8 cellular contexts compared by ENCODE assay signal in genomic region chr13:42271337-42272114, GRCh38. TPM values are rescaled to one million over a fixed set of nuclear protein-coding genes. Genes with fewer than 3 reads are reported as not detected.
DNase-seq lines count a peak whose midpoint lies in the region; ATAC-seq and TF ChIP-seq lines count a peak whose summit lies in the region.

No MANE protein-coding gene starts in this region.

- POLR2A ChIA-PET in activated B cell treated with CpG ODN at 0.5 μM for 24 hours (lab: Charles Lee) = interaction anchor here (0.5 to 2.6 kb wide), 17 partner anchors 8 to 1608 kb away, joined by 3 to 47 read pairs (median 3); partner anchors contain the start of genes CCDC122, EPSTI1, KBTBD7 and LACC1

- peak; percentile 81 for ATAC-seq in HG03175 (IDR thresholded peaks at IDR 0.05; ENCODE audit: unreplicated experiment)
- peak; percentile 83 for ATAC-seq in activated B cell treated with CpG ODN at 0.5 μM for 24 hours (ENCODE audit: low read depth)

- H3K27ac Mint-ChIP-seq in activated B cell treated with CpG ODN at 0.5 μM for 24 hours = peak overlapping the region; percentile 97

- intact Hi-C loops in activated B cell treated with CpG ODN at 0.5 μM for 24 hours (cut with micrococcal nuclease) = loop anchor here (1.0 to 10.0 kb wide), 16 partner anchors 106 to 2003 kb away; partner anchors contain the start of genes CCDC122, ELF1, KBTBD6 and LACC1

- DNase-seq in AG08396 (ENCODE audit: low spot score) (peak; percentile 96), NCI-H2227 treated with DMSO at 0.1 percent for 48 hours (lab: John Stamatoyannopoulos, UW) (peak; percentile 97), activated B cell treated with CpG ODN at 0.5 μM for 24 hours (peak; percentile 85), inferior parietal cortex (ENCODE audit: extremely low spot score) (peak; percentile 98), smooth muscle cell of the brain vasculature (ENCODE audit: low read depth, low spot score) (peak; percentile 97)
- DNase-seq in central memory CD4-positive, alpha-beta T cell = peak; percentile 96

- no peaks in the 10 kb centered on the region for H3K27me3 Mint-ChIP-seq in activated B cell treated with CpG ODN at 0.5 μM for 24 hours

- peak; percentile 28 for TF ChIP-seq POLR2A in GM18951 (IDR thresholded peaks at IDR 0.05; ENCODE audit: extremely low read depth, insufficient read depth, insufficient read length)

- H3K36me3 Mint-ChIP-seq in activated B cell treated with CpG ODN at 0.5 μM for 24 hours (ENCODE audit: low read depth) = peaks cover 11% of the 10 kb centered on the region

- H3K4me1 Mint-ChIP-seq in activated B cell treated with CpG ODN at 0.5 μM for 24 hours = peaks cover 54% of the 10 kb centered on the region

- CTCF ChIA-PET in activated B cell treated with CpG ODN at 0.5 μM for 24 hours (lab: Charles Lee) = no interaction called here

- in situ Hi-C loops in GM18951 (cut with MboI; ENCODE audit: low sequenced_read_pairs, unreplicated experiment) = no loop called here

- no peak for TF ChIP-seq CTCF in activated B cell treated with CpG ODN at 0.5 μM for 24 hours (IDR thresholded peaks at IDR 0.05)

- peak overlapping the region; percentile 97 for H3K4me3 Mint-ChIP-seq in activated B cell treated with CpG ODN at 0.5 μM for 24 hours

- peaks cover 2% of the 10 kb centered on the region for H3K9me3 Mint-ChIP-seq in activated B cell treated with CpG ODN at 0.5 μM for 24 hours

RNA-seq across cellular contexts. Expression of gene AKAP11, which starts 0.4 kb away (rescaled TPM):
- total RNA-seq in activated B cell treated with CpG ODN at 0.5 μM for 24 hours = 37.1 and 42.8 TPM in 2 replicates

Comparison
In these comparisons a context has a peak if more than half of its experiments do, and no peak if none do; other contexts are left out.
1. Peak in every context shown above with its lines: DNase-seq and ATAC-seq.